In the genomic region with DNA sequence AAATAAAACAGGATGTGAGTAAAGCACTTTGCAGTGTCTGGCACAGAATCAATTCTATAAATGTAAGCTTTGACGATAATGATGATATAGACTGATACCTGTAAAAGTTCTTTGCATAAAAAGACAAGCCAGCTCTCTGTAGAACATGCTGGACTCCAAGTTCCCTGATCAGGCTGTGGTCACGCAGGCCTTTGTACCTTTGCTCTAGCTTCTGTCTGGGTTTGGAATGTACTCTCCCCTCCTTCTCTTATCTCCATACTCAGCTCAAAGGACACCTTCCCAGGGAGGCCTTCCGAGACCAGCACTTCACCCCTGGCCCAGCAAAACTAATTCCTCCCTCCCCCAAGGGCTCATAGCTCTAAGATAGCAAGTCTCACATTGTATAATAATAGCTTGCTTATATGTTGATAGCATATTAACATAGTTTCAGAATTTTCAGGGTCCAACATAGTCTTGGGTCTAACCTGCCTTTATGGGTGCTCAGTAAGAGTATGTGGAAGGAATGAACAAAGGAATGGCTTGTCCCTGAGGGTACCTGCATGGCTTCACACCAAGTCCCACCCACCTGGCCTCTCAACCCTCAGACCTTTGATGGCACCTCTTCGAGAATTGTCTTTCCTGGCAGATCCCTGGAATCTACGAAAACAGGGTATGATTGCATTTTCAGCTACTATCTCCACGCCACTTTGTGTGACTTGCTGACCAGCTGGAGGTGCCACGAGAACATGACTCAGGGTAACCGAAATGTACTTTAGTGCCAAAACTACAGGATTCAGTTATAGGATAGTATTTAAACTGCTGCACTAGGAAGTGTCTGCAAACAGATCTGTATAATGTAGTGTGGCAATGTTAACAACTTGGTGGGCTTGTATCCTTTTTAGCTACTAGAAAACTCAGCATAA, we compare ENCODE assay signal across 9 cellular contexts. TPM values are rescaled to one million over a fixed set of nuclear protein-coding genes. Genes with fewer than 3 reads are reported as not detected.
DNase-seq lines count a peak whose midpoint lies in the region; ATAC-seq and TF ChIP-seq lines count a peak whose summit lies in the region.
"Had no signal": no experiment of that assay in that cellular context is flagged by ENCODE, and none has a peak within 500 bp of the region (broad histone marks: within the 10 kb centered on the region; RNA-seq: fewer than 3 reads in every experiment).

No MANE protein-coding gene starts in this region.

- DNase-seq in AG08395 (ENCODE audit: low spot score) (peak; percentile 62), Panc1 (ENCODE audit: low read depth, low spot score) (no peak), epithelial cell of prostate (ENCODE audit: low read depth, low spot score) (peak; percentile 26), mucosa of descending colon (no peak), GM19238 (ENCODE audit: insufficient read length, low spot score) (no peak)
- no peak for DNase-seq in activated naive CD4-positive, alpha-beta T cell treated with anti-CD3 and anti-CD28 coated beads, Interleukin-2, amount 10 ng/mL, durations not matched to agents 7 days and 5 days
- no peak for DNase-seq in activated T-cell treated with anti-CD3 and anti-CD28 coated beads, Interleukin-2, amount 50 U/mL, for 72 hours

- H3K36me3 ChIP-seq in Panc1 (ENCODE audit: control insufficient read depth, insufficient read depth, low read length) (no peaks in the 10 kb centered on the region), mucosa of descending colon (ENCODE audit: low read depth) (no peaks in the 10 kb centered on the region)
- H3K36me3 ChIP-seq: BLaER1 treated with 17β-estradiol and CSF1 and Interleukin-3, amounts not matched to agents 10 nM and 100 nM had no signal

- peaks cover 2% of the 10 kb centered on the region for H3K4me1 Mint-ChIP-seq in activated naive CD4-positive, alpha-beta T cell treated with anti-CD3 and anti-CD28 coated beads, Interleukin-2, amount 10 ng/mL, durations not matched to agents 7 days and 5 days
- peaks cover 4% of the 10 kb centered on the region for H3K4me1 Mint-ChIP-seq in activated T-cell treated with anti-CD3 and anti-CD28 coated beads, Interleukin-2, amount 50 U/mL, for 72 hours (ENCODE audit: low read depth)

- H3K9me3 ChIP-seq in Panc1 (ENCODE audit: control insufficient read depth, insufficient read depth, low read depth, low read length) (no peaks in the 10 kb centered on the region), mucosa of descending colon (no peaks in the 10 kb centered on the region)
- H3K9me3 ChIP-seq: BLaER1 treated with 17β-estradiol and CSF1 and Interleukin-3, amounts not matched to agents 10 nM and 100 nM had no signal

- no peak overlapping the region for H3K4me3 Mint-ChIP-seq in activated naive CD4-positive, alpha-beta T cell treated with anti-CD3 and anti-CD28 coated beads, Interleukin-2, amount 10 ng/mL, durations not matched to agents 7 days and 5 days
- no peak overlapping the region for H3K4me3 Mint-ChIP-seq in activated T-cell treated with anti-CD3 and anti-CD28 coated beads, Interleukin-2, amount 50 U/mL, for 72 hours

- H3K36me3 Mint-ChIP-seq in activated naive CD4-positive, alpha-beta T cell treated with anti-CD3 and anti-CD28 coated beads, Interleukin-2, amount 10 ng/mL, durations not matched to agents 7 days and 5 days, result no peaks in the 10 kb centered on the region
- no peaks in the 10 kb centered on the region for H3K36me3 Mint-ChIP-seq in activated T-cell treated with anti-CD3 and anti-CD28 coated beads, Interleukin-2, amount 50 U/mL, for 72 hours (ENCODE audit: insufficient read depth in 2 of 2)

- in situ Hi-C loops in Panc1 (cut with HindIII; ENCODE audit: low pct_unique_long_range_greater_than_20kb, low sequenced_read_pairs), result no loop called here

- H3K27me3 ChIP-seq in Panc1 (ENCODE audit: control insufficient read depth, insufficient read depth, low read length), result no peaks in the 10 kb centered on the region
- H3K27me3 ChIP-seq: BLaER1 treated with 17β-estradiol and CSF1 and Interleukin-3, amounts not matched to agents 10 nM and 100 nM had no signal

- CTCF ChIA-PET in Panc1 (lab: Charles Lee), result no interaction called here
- CTCF ChIA-PET in activated naive CD4-positive, alpha-beta T cell treated with anti-CD3 and anti-CD28 coated beads, Interleukin-2, amount 10 ng/mL, durations not matched to agents 7 days and 5 days (lab: Charles Lee), result interaction anchor here (1.4 kb wide), 1 partner anchor 9 kb away, joined by 4 read pairs; no protein-coding TSS in a partner anchor

- no TSS peak for BruUV-seq in Panc1 (replicated peaks; lab: Mats Ljungman, UMichigan)

- H3K4me1 ChIP-seq in Panc1 (ENCODE audit: control insufficient read depth, insufficient read depth, low read length) (peaks cover 59% of the 10 kb centered on the region), mucosa of descending colon (ENCODE audit: low read depth) (peaks cover 9% of the 10 kb centered on the region)

- ATAC-seq in Panc1 (peak; percentile 53), mucosa of descending colon (peak; percentile 83), GM21737 (IDR thresholded peaks at IDR 0.05; ENCODE audit: unreplicated experiment) (no peak)
- ATAC-seq in activated T-cell treated with anti-CD3 and anti-CD28 coated beads, Interleukin-2, amount 50 U/mL, for 72 hours (replicated peaks in 1 of 2), result no peak

- H3K4me3 ChIP-seq in Panc1 (ENCODE audit: low read depth in 2 of 2, low read length in 2 of 2) (no peak overlapping the region), mucosa of descending colon (no peak overlapping the region)
- H3K4me3 ChIP-seq: BLaER1 treated with 17β-estradiol and CSF1 and Interleukin-3, amounts not matched to agents 10 nM and 100 nM had no signal

- no peak for TF ChIP-seq CTCF in Panc1 (IDR thresholded peaks at IDR 0.05)
- no peak for TF ChIP-seq CTCF in mucosa of descending colon (IDR thresholded peaks at IDR 0.05)

- no peaks in the 10 kb centered on the region for H3K9me3 Mint-ChIP-seq in activated naive CD4-positive, alpha-beta T cell treated with anti-CD3 and anti-CD28 coated beads, Interleukin-2, amount 10 ng/mL, durations not matched to agents 7 days and 5 days
- no peaks in the 10 kb centered on the region for H3K9me3 Mint-ChIP-seq in activated T-cell treated with anti-CD3 and anti-CD28 coated beads, Interleukin-2, amount 50 U/mL, for 72 hours

- intact Hi-C loops in Panc1 (cut with micrococcal nuclease; ENCODE audit: unreplicated experiment), result loop anchor here (5.0 kb wide), 1 partner anchor 71 kb away; no protein-coding TSS in a partner anchor
- intact Hi-C loops in mucosa of descending colon (cut with DNase I, micrococcal nuclease), result no loop called here

- peaks cover 30% of the 10 kb centered on the region for H3K27me3 Mint-ChIP-seq in activated naive CD4-positive, alpha-beta T cell treated with anti-CD3 and anti-CD28 coated beads, Interleukin-2, amount 10 ng/mL, durations not matched to agents 7 days and 5 days
- H3K27me3 Mint-ChIP-seq in activated T-cell treated with anti-CD3 and anti-CD28 coated beads, Interleukin-2, amount 50 U/mL, for 72 hours (ENCODE audit: low read depth), result peaks cover 9% of the 10 kb centered on the region

- H3K27ac ChIP-seq in Panc1 (ENCODE audit: low read length), result peak overlapping the region; percentile 98
- H3K27ac ChIP-seq in epithelial cell of prostate, result peak overlapping the region; percentile 50
- H3K27ac ChIP-seq: BLaER1 treated with 17β-estradiol and CSF1 and Interleukin-3, amounts not matched to agents 10 nM and 100 nM had no signal

- no peak overlapping the region for H3K27ac Mint-ChIP-seq in activated naive CD4-positive, alpha-beta T cell treated with anti-CD3 and anti-CD28 coated beads, Interleukin-2, amount 10 ng/mL, durations not matched to agents 7 days and 5 days
- no peak overlapping the region for H3K27ac Mint-ChIP-seq in activated T-cell treated with anti-CD3 and anti-CD28 coated beads, Interleukin-2, amount 50 U/mL, for 72 hours

- POLR2A ChIA-PET in Panc1 (lab: Charles Lee), result interaction anchor here (0.6 to 1.3 kb wide), 4 partner anchors 9 to 43 kb away, joined by 3 to 5 read pairs (median 4); no protein-coding TSS in a partner anchor

RNA-seq across cellular contexts. Expression of gene PIM1, which starts 41.7 kb away (rescaled TPM):
- 42.1 TPM for total RNA-seq in Panc1 (2021; ENCODE audit: unreplicated experiment)
- polyA plus RNA-seq in Panc1 (2012; ENCODE audit: insufficient read length), result 24.5 TPM
- 10 to 100 TPM; 36.9 to 84.1 (median 56.0) TPM for total RNA-seq in mucosa of descending colon
- 100 to 1,000 TPM; 334 to 429 TPM for total RNA-seq in activated T-cell treated with anti-CD3 and anti-CD28 coated beads, Interleukin-2, amount 50 U/mL, for 72 hours

Comparison
In these comparisons a context has a peak if more than half of its experiments do, and no peak if none do; other contexts are left out.
1. DNase-seq: peak in AG08395 (single experiment) and epithelial cell of prostate (single experiment); none in Panc1 (single experiment), mucosa of descending colon (0 of 3), GM19238 (single experiment), activated naive CD4-positive, alpha-beta T cell treated with anti-CD3 and anti-CD28 coated beads, Interleukin-2, amount 10 ng/mL, durations not matched to agents 7 days and 5 days (single experiment) and activated T-cell treated with anti-CD3 and anti-CD28 coated beads, Interleukin-2, amount 50 U/mL, for 72 hours (0 of 2).
2. ATAC-seq: peak in Panc1 (single experiment) and mucosa of descending colon (single experiment); none in GM21737 (single experiment) and activated T-cell treated with anti-CD3 and anti-CD28 coated beads, Interleukin-2, amount 50 U/mL, for 72 hours (0 of 2).